Comparison of ENCODE assay signal across 18 cellular contexts in the genomic region with DNA sequence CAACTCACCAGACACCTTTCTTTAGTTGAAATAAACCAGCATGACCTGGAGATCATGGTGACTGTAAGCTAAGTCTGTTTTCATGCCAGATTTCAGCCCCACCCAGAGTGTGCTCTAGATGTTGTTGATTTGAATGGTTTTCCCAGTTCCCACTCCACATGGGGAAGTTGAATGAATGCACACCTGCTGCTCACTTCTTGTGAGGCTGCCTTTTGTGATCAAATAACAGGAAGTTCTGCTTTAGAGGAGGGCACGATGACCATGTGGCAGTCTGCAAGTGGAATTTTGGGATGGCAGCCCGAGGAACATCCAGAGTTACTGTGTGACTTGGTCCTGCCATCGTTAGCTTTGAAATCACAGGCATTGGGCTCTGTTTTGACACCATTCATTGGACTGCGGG. TPM values are rescaled to one million over a fixed set of nuclear protein-coding genes. Genes with fewer than 3 reads are reported as not detected.
A peak's percentile ranks its signal among the peaks of the same experiment; 100 is the strongest.
DNase-seq lines count a peak whose midpoint lies in the region; ATAC-seq and TF ChIP-seq lines count a peak whose summit lies in the region.
"Had no signal": no experiment of that assay in that cellular context is flagged by ENCODE, and none has a peak within 500 bp of the region (broad histone marks: within the 10 kb centered on the region; RNA-seq: fewer than 3 reads in every experiment).

No MANE protein-coding gene starts in this region.

- H3K36me3 Mint-ChIP-seq in activated B cell treated with CpG ODN at 0.5 μM for 24 hours (ENCODE audit: low read depth): peaks cover 35% of the 10 kb centered on the region

- CTCF ChIA-PET in activated B cell treated with CpG ODN at 0.5 μM for 24 hours (lab: Charles Lee): no interaction called here

- POLR2A ChIA-PET in activated B cell treated with CpG ODN at 0.5 μM for 24 hours (lab: Charles Lee): no interaction called here

- intact Hi-C loops in activated B cell treated with CpG ODN at 0.5 μM for 24 hours (cut with micrococcal nuclease): no loop called here

- no peaks in the 10 kb centered on the region for H3K9me3 Mint-ChIP-seq in activated B cell treated with CpG ODN at 0.5 μM for 24 hours

- H3K4me1 Mint-ChIP-seq in activated B cell treated with CpG ODN at 0.5 μM for 24 hours: peaks cover 27% of the 10 kb centered on the region

- peak overlapping the region; percentile 31 for H3K27ac Mint-ChIP-seq in activated B cell treated with CpG ODN at 0.5 μM for 24 hours

- H3K27me3 Mint-ChIP-seq in activated B cell treated with CpG ODN at 0.5 μM for 24 hours: no peaks in the 10 kb centered on the region

- no peak for TF ChIP-seq CTCF in activated B cell treated with CpG ODN at 0.5 μM for 24 hours (IDR thresholded peaks at IDR 0.05)

- H3K4me3 Mint-ChIP-seq in activated B cell treated with CpG ODN at 0.5 μM for 24 hours: no peak overlapping the region

- DNase-seq in NCI-H748 (lab: John Stamatoyannopoulos, UW; ENCODE audit: unreplicated experiment) (peak; percentile 31), NCI-H748 treated with DMSO at 0.1 percent for 48 hours (lab: John Stamatoyannopoulos, UW) (no peak), NCI-H2029 (lab: John Stamatoyannopoulos, UW) (peak; percentile 32), activated B cell treated with CpG ODN at 0.5 μM for 24 hours (no peak), UCSD-AML1 (lab: John Stamatoyannopoulos, UW; ENCODE audit: unreplicated experiment) (no peak), anterior cingulate cortex (lab: John Stamatoyannopoulos, UW) (no peak), amygdala (lab: John Stamatoyannopoulos, UW) (no peak)
- no peak for DNase-seq in NK-92 treated with Interleukin-12 subunit alpha and Interleukin-12 subunit beta, amount 100 ng/mL, for 24 hours (lab: John Stamatoyannopoulos, UW)
- DNase-seq: C1 segment of cervical spinal cord, H7, Karpas-422, MG63, NCI-H1417 treated with DMSO at 0.1 percent for 48 hours, NCI-H1930, NCI-H524 treated with DMSO at 0.1 percent for 48 hours, PC-3, SW 1271 had no signal

- no peak for ATAC-seq in activated B cell treated with CpG ODN at 0.5 μM for 24 hours (ENCODE audit: low read depth)
- ATAC-seq: PC-3 had no signal

RNA-seq across cellular contexts. Expression of a gene that starts 18.7 kb away (rescaled TPM):
- not detected in 2 replicates for total RNA-seq in activated B cell treated with CpG ODN at 0.5 μM for 24 hours
- total RNA-seq: H7, PC-3, SK-MEL-5 had no signal

Comparison
In these comparisons a context has a peak if more than half of its experiments do, and no peak if none do; other contexts are left out.
1. DNase-seq: peak in NCI-H748 (single experiment) and NCI-H2029 (single experiment); none in NCI-H748 treated with DMSO at 0.1 percent for 48 hours (single experiment), activated B cell treated with CpG ODN at 0.5 μM for 24 hours (single experiment), UCSD-AML1 (single experiment), anterior cingulate cortex (0 of 58), NK-92 treated with Interleukin-12 subunit alpha and Interleukin-12 subunit beta, amount 100 ng/mL, for 24 hours (single experiment) and amygdala (0 of 56).